Comparison of ENCODE assay signal across 12 cellular contexts in genomic region chrX:141815904-141816303, GRCh38. TPM values are rescaled to one million over a fixed set of nuclear protein-coding genes. Genes with fewer than 3 reads are reported as not detected.
"Had no signal": no experiment of that assay in that cellular context is flagged by ENCODE, and none has a peak within 500 bp of the region (broad histone marks: within the 10 kb centered on the region; RNA-seq: fewer than 3 reads in every experiment).

No MANE protein-coding gene starts in this region.

- H3K9me3 Mint-ChIP-seq: HFFc6 had no signal

- DNase-seq: GM23248, GOT3, H7, HFFc6, KBM-7 had no signal

- H3K4me3 ChIP-seq: GM23248, HAP-1 had no signal

- H3K27ac ChIP-seq: GM23248, HL-60 had no signal

- ATAC-seq: HCT116, HepG2 had no signal

- H3K9me3 ChIP-seq: HAP-1 had no signal

- H3K36me3 ChIP-seq: HAP-1 had no signal

- H3K27me3 Mint-ChIP-seq: IgD-negative memory B cell had no signal

- FAIRE-seq: HepG2 had no signal

- H3K4me1 ChIP-seq: HAP-1 had no signal

- H3K27ac Mint-ChIP-seq: HFFc6, IgD-negative memory B cell had no signal

- H3K36me3 Mint-ChIP-seq: IgD-negative memory B cell had no signal

- H3K4me3 Mint-ChIP-seq: HFFc6, IgD-negative memory B cell had no signal

RNA-seq across cellular contexts. Expression of gene MAGEC3, which starts 22.2 kb away (rescaled TPM):
- total RNA-seq: GM23248, H4, H7, HepG2, HT1080 had no signal
- polyA plus RNA-seq: GM23248, HepG2, IgD-negative memory B cell had no signal
